ENCODE assay signal across 20 cellular contexts in the genomic region with DNA sequence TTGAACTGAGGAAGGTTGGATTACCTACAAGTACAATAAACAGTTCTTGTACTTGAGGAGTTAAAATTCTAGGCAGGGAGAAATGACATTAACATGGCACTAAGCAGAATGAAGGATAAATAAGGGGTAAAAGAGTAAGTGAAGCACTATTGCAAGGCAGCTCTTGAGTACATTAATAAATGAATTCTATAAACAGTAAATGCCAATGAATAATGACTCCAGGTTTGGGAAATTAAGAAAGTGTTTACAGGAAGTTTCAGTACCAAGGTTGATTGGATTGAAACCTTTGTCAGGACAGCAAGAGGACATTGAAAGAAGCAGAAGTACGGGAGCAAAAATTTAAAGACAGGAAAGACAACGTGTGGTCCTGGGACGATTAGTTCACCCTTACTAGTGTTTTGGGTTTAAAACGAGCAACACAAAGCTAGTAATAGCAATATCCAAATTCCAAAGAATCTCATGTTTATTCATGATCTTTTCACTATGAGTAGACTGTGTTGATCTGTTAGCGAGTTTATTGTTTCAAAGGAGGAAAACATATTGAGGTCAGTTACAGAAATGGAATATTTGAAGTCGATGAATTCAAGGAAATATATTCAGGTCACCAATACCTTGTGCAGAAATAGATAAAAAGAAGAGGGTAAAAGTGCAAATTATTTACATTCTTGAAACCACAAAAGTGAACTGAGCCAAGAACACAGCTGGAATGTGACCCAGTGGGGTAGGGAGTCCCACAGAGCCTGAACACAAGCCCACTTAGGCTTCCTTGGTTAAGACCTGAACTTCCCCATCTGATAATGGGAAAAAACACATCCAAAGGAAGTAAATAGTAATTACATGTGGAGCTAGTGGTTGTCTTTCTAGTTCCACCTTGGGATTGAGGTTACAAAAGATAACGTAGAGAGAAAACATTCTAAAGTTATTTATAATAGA.
DNase-seq lines count a peak whose midpoint lies in the region; ATAC-seq and TF ChIP-seq lines count a peak whose summit lies in the region.
"Had no signal": no experiment of that assay in that cellular context is flagged by ENCODE, and none has a peak within 500 bp of the region (broad histone marks: within the 10 kb centered on the region; RNA-seq: fewer than 3 reads in every experiment).

No MANE protein-coding gene starts in this region.

- H3K79me2 ChIP-seq in GM23338 (replicated peaks; ENCODE audit: insufficient read depth) (no peaks in the 10 kb centered on the region), MM.1S (ENCODE audit: low read length) (no peaks in the 10 kb centered on the region)

- H2AFZ ChIP-seq in GM23338 = no peak overlapping the region
- no peak overlapping the region for H2AFZ ChIP-seq in MM.1S (ENCODE audit: low read length)
- H2AFZ ChIP-seq: GM23248 had no signal

- H3K9me2 ChIP-seq in GM23338 (ENCODE audit: insufficient read depth) = no peaks in the 10 kb centered on the region; the same call in 1 of the 2 replicates
- no peaks in the 10 kb centered on the region for H3K9me2 ChIP-seq in MM.1S (replicated peaks; ENCODE audit: insufficient read depth, low read length)

- DNase-seq in GM23338 (ENCODE audit: low spot score) (no peak), NCI-H2227 treated with DMSO at 0.1 percent for 48 hours (lab: John Stamatoyannopoulos, UW) (peak; percentile 47), dermis microvascular lymphatic vessel endothelial cell (ENCODE audit: low read depth in 2 of 2) (peak; percentile 70 to 96), nephron progenitor cell (no peak), amniotic stem cell (lab: John Stamatoyannopoulos, UW) (no peak), middle frontal gyrus (ENCODE audit: extremely low spot score, low spot score) (no peak), MM.1S (no peak)
- DNase-seq: activated T-cell treated with anti-CD3 and anti-CD28 coated beads, Interleukin-2, amount 50 U/mL, for 48 hours; C1 segment of cervical spinal cord; DND-41; effector CD8-positive, alpha-beta T cell; GM23248; NCI-H1694; NCI-H774; Peyer's patch; right cardiac atrium; stimulated activated CD4-positive, alpha-beta T cell treated with anti-CD3 and anti-CD28 coated beads, Interleukin-4, amount 100 ng/mL, for 4 hours had no signal

- H4K20me1 ChIP-seq in GM23338 (replicated peaks; ENCODE audit: insufficient read depth) (no peaks in the 10 kb centered on the region), MM.1S (ENCODE audit: insufficient read depth, low read length) (no peaks in the 10 kb centered on the region)

- no peak overlapping the region for H3K4me3 Mint-ChIP-seq in GM23338
- no peak overlapping the region for H3K4me3 Mint-ChIP-seq in nephron progenitor cell
- H3K4me3 Mint-ChIP-seq: T-helper 1 cell treated with Interleukin-12 subunit alpha and Interleukin-12 subunit beta and Interleukin-4 antibody, amounts not matched to agents 30 μg/mL and 1 μg/mL, for 36 hours had no signal

- H3K36me3 Mint-ChIP-seq in GM23338 (ENCODE audit: low read depth) (peaks cover 13% of the 10 kb centered on the region), nephron progenitor cell (ENCODE audit: low read depth) (no peaks in the 10 kb centered on the region)

- H3K4me1 ChIP-seq in GM23338 (ENCODE audit: insufficient read depth) (peaks cover 33% of the 10 kb centered on the region), gastroesophageal sphincter (no peaks in the 10 kb centered on the region), MM.1S (ENCODE audit: low read length) (0 out of 2 replicates have a peak, but pooled peaks cover 4% of the 10 kb centered on the region)
- H3K4me1 ChIP-seq: Peyer's patch had no signal

- H3K4me2 ChIP-seq in GM23338 (peak overlapping the region; percentile 24), MM.1S (ENCODE audit: low read depth, low read length) (no peak overlapping the region)
- H3K4me2 ChIP-seq: KMS-11 had no signal

- H3K9ac ChIP-seq in MM.1S (ENCODE audit: low read length) = no peak overlapping the region
- H3K9ac ChIP-seq: GM23248, KMS-11 had no signal

- no peaks in the 10 kb centered on the region for H3F3A ChIP-seq in GM23338 (replicated peaks; ENCODE audit: low read depth)
- no peaks in the 10 kb centered on the region for H3F3A ChIP-seq in MM.1S (ENCODE audit: insufficient read depth, low read length)

- ATAC-seq in GM23338 (peak; percentile 14; the same call in 2 of the 3 replicates), gastroesophageal sphincter (no peak)

- no peak for TF ChIP-seq EP300 in gastroesophageal sphincter (IDR thresholded peaks at IDR 0.05)

- 32 to 40% methylated on average over 7 of the region's 7 CpGs for WGBS in gastroesophageal sphincter (ENCODE audit: low coverage in 1 of 2), 2 donors

- H3K4me1 Mint-ChIP-seq in GM23338 = peaks cover 30% of the 10 kb centered on the region
- H3K4me1 Mint-ChIP-seq in nephron progenitor cell = peaks cover 16% of the 10 kb centered on the region

- H3K27me3 Mint-ChIP-seq in GM23338 (ENCODE audit: insufficient read depth, low read depth, poor library complexity) = no peaks in the 10 kb centered on the region
- peaks cover 7% of the 10 kb centered on the region for H3K27me3 Mint-ChIP-seq in nephron progenitor cell (ENCODE audit: low read depth, poor library complexity)

- no peak for TF ChIP-seq CTCF in GM23338 (conservative IDR thresholded peaks at IDR 0.05; ENCODE audit: low read depth in 2 of 2)
- TF ChIP-seq CTCF in nephron progenitor cell (IDR thresholded peaks at IDR 0.05) = no peak
- TF ChIP-seq CTCF in gastroesophageal sphincter (IDR thresholded peaks at IDR 0.05) = no peak
- TF ChIP-seq CTCF in MM.1S (IDR thresholded peaks at IDR 0.05; ENCODE audit: low read length) = no peak

- H3K27ac ChIP-seq in GM23338 (ENCODE audit: low read depth) (peak overlapping the region; percentile 96), gastroesophageal sphincter (no peak overlapping the region), MM.1S (ENCODE audit: low read length) (no peak overlapping the region)
- H3K27ac ChIP-seq: GM23248, KMS-11, Peyer's patch had no signal

- H3K9me3 ChIP-seq in gastroesophageal sphincter = no peaks in the 10 kb centered on the region
- no peaks in the 10 kb centered on the region for H3K9me3 ChIP-seq in MM.1S (replicated peaks; ENCODE audit: insufficient read depth, low read length)
- H3K9me3 ChIP-seq: Peyer's patch had no signal

- H3K9me3 Mint-ChIP-seq in GM23338 (no peaks in the 10 kb centered on the region; the same call in 2 of the 3 replicates), nephron progenitor cell (no peaks in the 10 kb centered on the region)

- H3K36me3 ChIP-seq in GM23338 (ENCODE audit: insufficient read depth) (no peaks in the 10 kb centered on the region), gastroesophageal sphincter (no peaks in the 10 kb centered on the region), MM.1S (replicated peaks; ENCODE audit: insufficient read depth, low read length) (no peaks in the 10 kb centered on the region)
- H3K36me3 ChIP-seq: Peyer's patch had no signal

- H3K4me3 ChIP-seq in GM23338 (0 out of 2 replicates have a peak overlapping the region, but pooled peaks have one; percentile 24), gastroesophageal sphincter (no peak overlapping the region), MM.1S (ENCODE audit: low read length) (no peak overlapping the region)
- H3K4me3 ChIP-seq: GM23248, Peyer's patch had no signal

- no peaks in the 10 kb centered on the region for H3K27me3 ChIP-seq in GM23338 (ENCODE audit: insufficient read depth)
- no peaks in the 10 kb centered on the region for H3K27me3 ChIP-seq in gastroesophageal sphincter
- no peaks in the 10 kb centered on the region for H3K27me3 ChIP-seq in MM.1S (replicated peaks; ENCODE audit: insufficient read depth, low read length)
- H3K27me3 ChIP-seq: Peyer's patch had no signal

- H3K27ac Mint-ChIP-seq in GM23338 (peak overlapping the region; percentile 68), nephron progenitor cell (peak overlapping the region; percentile 24)
- H3K27ac Mint-ChIP-seq: T-helper 1 cell treated with Interleukin-12 subunit alpha and Interleukin-12 subunit beta and Interleukin-4 antibody, amounts not matched to agents 30 μg/mL and 1 μg/mL, for 36 hours had no signal

- TF ChIP-seq POLR2A in gastroesophageal sphincter (IDR thresholded peaks at IDR 0.05) = no peak

TF ChIP-seq in GM23338, 12 proteins besides CTCF, POLR2A, EP300 and RAD21:
- TF ChIP-seq, protein P1, sequence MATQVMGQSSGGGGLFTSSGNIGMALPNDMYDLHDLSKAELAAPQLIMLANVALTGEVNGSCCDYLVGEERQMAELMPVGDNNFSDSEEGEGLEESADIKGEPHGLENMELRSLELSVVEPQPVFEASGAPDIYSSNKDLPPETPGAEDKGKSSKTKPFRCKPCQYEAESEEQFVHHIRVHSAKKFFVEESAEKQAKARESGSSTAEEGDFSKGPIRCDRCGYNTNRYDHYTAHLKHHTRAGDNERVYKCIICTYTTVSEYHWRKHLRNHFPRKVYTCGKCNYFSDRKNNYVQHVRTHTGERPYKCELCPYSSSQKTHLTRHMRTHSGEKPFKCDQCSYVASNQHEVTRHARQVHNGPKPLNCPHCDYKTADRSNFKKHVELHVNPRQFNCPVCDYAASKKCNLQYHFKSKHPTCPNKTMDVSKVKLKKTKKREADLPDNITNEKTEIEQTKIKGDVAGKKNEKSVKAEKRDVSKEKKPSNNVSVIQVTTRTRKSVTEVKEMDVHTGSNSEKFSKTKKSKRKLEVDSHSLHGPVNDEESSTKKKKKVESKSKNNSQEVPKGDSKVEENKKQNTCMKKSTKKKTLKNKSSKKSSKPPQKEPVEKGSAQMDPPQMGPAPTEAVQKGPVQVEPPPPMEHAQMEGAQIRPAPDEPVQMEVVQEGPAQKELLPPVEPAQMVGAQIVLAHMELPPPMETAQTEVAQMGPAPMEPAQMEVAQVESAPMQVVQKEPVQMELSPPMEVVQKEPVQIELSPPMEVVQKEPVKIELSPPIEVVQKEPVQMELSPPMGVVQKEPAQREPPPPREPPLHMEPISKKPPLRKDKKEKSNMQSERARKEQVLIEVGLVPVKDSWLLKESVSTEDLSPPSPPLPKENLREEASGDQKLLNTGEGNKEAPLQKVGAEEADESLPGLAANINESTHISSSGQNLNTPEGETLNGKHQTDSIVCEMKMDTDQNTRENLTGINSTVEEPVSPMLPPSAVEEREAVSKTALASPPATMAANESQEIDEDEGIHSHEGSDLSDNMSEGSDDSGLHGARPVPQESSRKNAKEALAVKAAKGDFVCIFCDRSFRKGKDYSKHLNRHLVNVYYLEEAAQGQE (IDR thresholded peaks at IDR 0.05; ENCODE audit: unreplicated experiment) = no peak
- no peak for TF ChIP-seq ZNF331 (CRISPR knock-in tag; IDR thresholded peaks at IDR 0.05; ENCODE audit: low read depth)
- TF ChIP-seq EZH2phosphoT487 (IDR thresholded peaks at IDR 0.05; ENCODE audit: unreplicated experiment) = no peak
- no peak for TF ChIP-seq CREB1 (CRISPR knock-in tag; IDR thresholded peaks at IDR 0.05; ENCODE audit: low read depth)

Comparison
In these comparisons a context has a peak if more than half of its experiments do, and no peak if none do; other contexts are left out.
1. DNase-seq: peak in NCI-H2227 treated with DMSO at 0.1 percent for 48 hours (single experiment) and dermis microvascular lymphatic vessel endothelial cell (2 of 2); none in GM23338 (single experiment), nephron progenitor cell (single experiment), amniotic stem cell (single experiment), middle frontal gyrus (single experiment) and MM.1S (single experiment).